14 cellular contexts compared by ENCODE assay signal in genomic region chr5:69329905-69330489, GRCh38.
"Had no signal": no experiment of that assay in that cellular context is flagged by ENCODE, and none has a peak within 500 bp of the region (broad histone marks: within the 10 kb centered on the region; RNA-seq: fewer than 3 reads in every experiment).

No MANE protein-coding gene starts in this region.

- H3K4me1 Mint-ChIP-seq: nephron progenitor cell had no signal

- H3K9me3 Mint-ChIP-seq: activated naive CD4-positive, alpha-beta T cell treated with anti-CD3 and anti-CD28 coated beads for 36 hours; nephron progenitor cell had no signal

- H3K36me3 ChIP-seq: colonic mucosa, left lung, ovary, thyroid gland, uterus, WERI-Rb-1 had no signal

- H3K27ac ChIP-seq: left lung, ovary, skin epidermis, thyroid gland, uterus, WERI-Rb-1 had no signal

- H3K9me3 ChIP-seq: colonic mucosa, left lung, ovary, thyroid gland, uterus had no signal

- H3K4me1 ChIP-seq: colonic mucosa, uterus had no signal

- H3K27ac Mint-ChIP-seq: activated naive CD4-positive, alpha-beta T cell treated with anti-CD3 and anti-CD28 coated beads for 36 hours; nephron progenitor cell had no signal

- H3K4me3 ChIP-seq: colonic mucosa, left lung, ovary, skin epidermis, thyroid gland, uterus had no signal

- H3K4me3 Mint-ChIP-seq: activated naive CD4-positive, alpha-beta T cell treated with anti-CD3 and anti-CD28 coated beads for 36 hours; nephron progenitor cell had no signal

- DNase-seq: activated CD4-positive, alpha-beta T cell treated with anti-CD3 and anti-CD28 coated beads for 4 hours; activated naive CD4-positive, alpha-beta T cell treated with anti-CD3 and anti-CD28 coated beads for 36 hours; colonic mucosa; foreskin melanocyte; head of caudate nucleus; left lung; mesenchymal stem cell; nephron progenitor cell; ovary; T1000; thyroid gland; uterus; WERI-Rb-1 had no signal

- ATAC-seq: left lung had no signal

- H3K27me3 ChIP-seq: colonic mucosa, left lung, ovary, thyroid gland, uterus had no signal
